8 cellular contexts compared by ENCODE assay signal in genomic region chr1:24384251-24385090, GRCh38. TPM values are rescaled to one million over a fixed set of nuclear protein-coding genes. Genes with fewer than 3 reads are reported as not detected.
A peak's percentile ranks its signal among the peaks of the same experiment; 100 is the strongest.
DNase-seq lines count a peak whose midpoint lies in the region; ATAC-seq, FAIRE-seq and TF ChIP-seq lines count a peak whose summit lies in the region.

No MANE protein-coding gene starts in this region.

- no peaks in the 10 kb centered on the region for H3K27me3 ChIP-seq in mesendoderm (ENCODE audit: insufficient read depth, low read length, poor library complexity)

- H3K9ac ChIP-seq in mesendoderm (ENCODE audit: low read length), result no peak overlapping the region

- no peak overlapping the region for H3K27ac ChIP-seq in mesendoderm (ENCODE audit: low read depth, low read length)

- H3K36me3 ChIP-seq in mesendoderm (ENCODE audit: control insufficient read depth, insufficient read depth, low read length), result no peaks in the 10 kb centered on the region

- no peaks in the 10 kb centered on the region for H3K36me3 Mint-ChIP-seq in activated naive CD8-positive, alpha-beta T cell treated with anti-CD3 and anti-CD28 coated beads for 36 hours

- H3K4me2 ChIP-seq in mesendoderm (ENCODE audit: low read length), result no peak overlapping the region

- no peak for FAIRE-seq in H54 (lab: Jason Lieb, UNC)

- no peaks in the 10 kb centered on the region for H3K79me1 ChIP-seq in mesendoderm (ENCODE audit: low read length)

- H3K79me2 ChIP-seq in mesendoderm (ENCODE audit: control insufficient read depth, insufficient read depth, low read length), result no peaks in the 10 kb centered on the region

- no peak for TF ChIP-seq POLR2A in H54 (IDR thresholded peaks at IDR 0.05; ENCODE audit: low read depth, low read length)

- H4K8ac ChIP-seq in mesendoderm (ENCODE audit: low read depth, low read length), result no peak overlapping the region

- no CpG with 5 or more reads among the region's 13 CpGs for WGBS in mesendoderm (ENCODE audit: extremely low coverage, insufficient coverage, low lambda C conversion rate)

- no peak overlapping the region for H2BK5ac ChIP-seq in mesendoderm (ENCODE audit: low read length)

- H4K5ac ChIP-seq in mesendoderm (ENCODE audit: low read length), result no peak overlapping the region

- H3K4me3 ChIP-seq in mesendoderm (ENCODE audit: low read length), result no peak overlapping the region

- no peaks in the 10 kb centered on the region for H3K9me3 Mint-ChIP-seq in activated naive CD8-positive, alpha-beta T cell treated with anti-CD3 and anti-CD28 coated beads for 36 hours

- H2BK120ac ChIP-seq in mesendoderm (ENCODE audit: low read depth, low read length), result no peak overlapping the region

- no peak overlapping the region for H2BK15ac ChIP-seq in mesendoderm (replicated peaks; ENCODE audit: low read depth)

- H3K27ac Mint-ChIP-seq in activated naive CD8-positive, alpha-beta T cell treated with anti-CD3 and anti-CD28 coated beads for 36 hours, result no peak overlapping the region

- H3K4ac ChIP-seq in mesendoderm (ENCODE audit: low read depth, low read length), result no peak overlapping the region

- no peak overlapping the region for H3K56ac ChIP-seq in mesendoderm (ENCODE audit: low read length)

- peaks cover 19% of the 10 kb centered on the region for H3K4me1 Mint-ChIP-seq in activated naive CD8-positive, alpha-beta T cell treated with anti-CD3 and anti-CD28 coated beads for 36 hours

- ATAC-seq in GM18517 (IDR thresholded peaks at IDR 0.05; ENCODE audit: unreplicated experiment), result peak; percentile 57
- peak; percentile 68 for ATAC-seq in HG03354 (IDR thresholded peaks at IDR 0.05; ENCODE audit: poor library complexity, severe bottlenecking, unreplicated experiment)

- no peaks in the 10 kb centered on the region for H3K4me1 ChIP-seq in mesendoderm (ENCODE audit: control insufficient read depth, low read depth, low read length)

- no peak overlapping the region for H2AK5ac ChIP-seq in mesendoderm (ENCODE audit: low read length)

- no peak overlapping the region for H3K4me3 Mint-ChIP-seq in activated naive CD8-positive, alpha-beta T cell treated with anti-CD3 and anti-CD28 coated beads for 36 hours

- no peak overlapping the region for H3K18ac ChIP-seq in mesendoderm (ENCODE audit: low read length)

- no peaks in the 10 kb centered on the region for H3K27me3 Mint-ChIP-seq in activated naive CD8-positive, alpha-beta T cell treated with anti-CD3 and anti-CD28 coated beads for 36 hours

- no peak overlapping the region for H3K23ac ChIP-seq in mesendoderm (ENCODE audit: low read length)

- DNase-seq in activated naive CD8-positive, alpha-beta T cell treated with anti-CD3 and anti-CD28 coated beads for 36 hours, result peak; percentile 36
- DNase-seq in mesendoderm (peak; percentile 53), nucleus accumbens (lab: John Stamatoyannopoulos, UW) (no peak), HuH-7 (ENCODE audit: low spot score) (no peak), H54 (ENCODE audit: insufficient read length, low spot score) (no peak), NCI-H128 (lab: John Stamatoyannopoulos, UW; ENCODE audit: unreplicated experiment) (no peak)

RNA-seq across cellular contexts. Expression of gene STPG1, which starts 29.1 kb away (rescaled TPM):
- total RNA-seq in activated naive CD8-positive, alpha-beta T cell treated with anti-CD3 and anti-CD28 coated beads for 36 hours, result 1 to 10 TPM; 5.9 to 8.0 TPM
- 7.7 TPM for polyA plus RNA-seq in mesendoderm (2013, experiment 1 of 2)
- polyA plus RNA-seq in mesendoderm (2013, experiment 2 of 2), result 8.9 TPM

RNA-seq across cellular contexts. Expression of gene NIPAL3, which starts 31.1 kb away (rescaled TPM):
- total RNA-seq in activated naive CD8-positive, alpha-beta T cell treated with anti-CD3 and anti-CD28 coated beads for 36 hours, result 10 to 100 TPM; 34.7 to 37.2 TPM
- 3.5 TPM for polyA plus RNA-seq in mesendoderm (2013, experiment 1 of 2)
- polyA plus RNA-seq in mesendoderm (2013, experiment 2 of 2), result 3.6 TPM

Comparison
In these comparisons a context has a peak if more than half of its experiments do, and no peak if none do; other contexts are left out.
1. DNase-seq: peak in activated naive CD8-positive, alpha-beta T cell treated with anti-CD3 and anti-CD28 coated beads for 36 hours (single experiment) and mesendoderm (single experiment); none in nucleus accumbens (0 of 56), HuH-7 (single experiment), H54 (single experiment) and NCI-H128 (single experiment).